9 cellular contexts compared by ENCODE assay signal in the genomic region with DNA sequence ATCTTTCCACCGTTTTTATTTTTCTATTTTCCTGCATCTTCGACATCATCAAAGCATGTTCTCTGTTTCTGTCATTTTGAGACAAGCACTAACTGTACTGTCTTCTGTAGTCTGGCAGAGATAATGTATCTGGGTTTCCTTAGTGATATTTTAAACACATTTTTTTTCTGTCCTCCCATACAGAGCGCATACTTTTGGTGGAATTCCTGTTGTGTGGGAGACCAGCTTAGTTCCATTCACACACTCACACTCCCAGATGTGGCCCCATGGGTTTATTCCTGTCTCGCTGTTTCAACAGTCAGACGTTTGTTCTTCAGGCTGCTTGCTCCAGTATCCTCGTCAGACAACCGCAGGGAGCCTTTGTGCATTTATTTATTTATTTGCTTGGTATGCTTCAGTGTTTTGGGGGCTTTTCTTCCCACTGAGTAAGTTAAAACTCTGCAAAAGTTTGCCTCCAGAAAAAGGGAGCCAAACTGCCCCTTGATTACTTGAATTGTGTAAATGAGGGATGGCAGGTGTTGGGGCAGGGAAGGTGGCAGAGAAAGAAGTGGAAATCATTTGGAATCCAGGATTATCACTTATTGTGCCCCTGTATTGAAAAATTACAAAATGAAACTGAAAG.
DNase-seq lines count a peak whose midpoint lies in the region; ATAC-seq and TF ChIP-seq lines count a peak whose summit lies in the region.
"Had no signal": no experiment of that assay in that cellular context is flagged by ENCODE, and none has a peak within 500 bp of the region (broad histone marks: within the 10 kb centered on the region; RNA-seq: fewer than 3 reads in every experiment).

No MANE protein-coding gene starts in this region.

- H3K27ac ChIP-seq in spleen, result peak overlapping the region in 6 of 8 donors; percentile 37 to 71 (median 62)

- TF ChIP-seq POLR2A in spleen (IDR thresholded peaks at IDR 0.05), result no peak

- no peaks in the 10 kb centered on the region for H3K27me3 Mint-ChIP-seq in HFFc6 (ENCODE audit: insufficient read depth)
- no peaks in the 10 kb centered on the region for H3K27me3 Mint-ChIP-seq in central memory CD8-positive, alpha-beta T cell
- peaks cover 0 to 6% (median 1%) of the 10 kb centered on the region in 3 donors for H3K27me3 Mint-ChIP-seq in immature natural killer cell (ENCODE audit: low read depth in 3 of 3)
- no peaks in the 10 kb centered on the region for H3K27me3 Mint-ChIP-seq in T-helper 17 cell
- H3K27me3 Mint-ChIP-seq: activated naive CD8-positive, alpha-beta T cell treated with anti-CD3 and anti-CD28 coated beads, Interleukin-2, amount 10 ng/mL, durations not matched to agents 7 days and 5 days had no signal

- H3K9me3 ChIP-seq in spleen (peaks cover 0 to 6% (median 2%) of the 10 kb centered on the region in 8 donors), T-helper 17 cell (ENCODE audit: control insufficient read depth, low read length, poor library complexity, severe bottlenecking) (no peaks in the 10 kb centered on the region)

- no peak for ATAC-seq in central memory CD8-positive, alpha-beta T cell (replicated peaks; ENCODE audit: extremely low read depth, poor library complexity, severe bottlenecking)
- no peak for ATAC-seq in HG03565 (IDR thresholded peaks at IDR 0.05; ENCODE audit: unreplicated experiment)
- ATAC-seq in T-helper 17 cell, result no peak
- ATAC-seq in HG03175 (IDR thresholded peaks at IDR 0.05; ENCODE audit: unreplicated experiment), result no peak

- H3K4me3 ChIP-seq in spleen, result no peak overlapping the region

- H3K27ac Mint-ChIP-seq in HFFc6 (peak overlapping the region; percentile 89), immature natural killer cell (no peak overlapping the region), T-helper 17 cell (no peak overlapping the region)
- H3K27ac Mint-ChIP-seq in central memory CD8-positive, alpha-beta T cell (ENCODE audit: low read depth), result peak overlapping the region; percentile 42
- H3K27ac Mint-ChIP-seq: activated naive CD8-positive, alpha-beta T cell treated with anti-CD3 and anti-CD28 coated beads, Interleukin-2, amount 10 ng/mL, durations not matched to agents 7 days and 5 days had no signal

- H3K36me3 Mint-ChIP-seq in HFFc6 (ENCODE audit: low read depth) (peaks cover 12% of the 10 kb centered on the region; the same call in 1 of the 2 replicates), immature natural killer cell (peaks cover 0 to 4% (median 0%) of the 10 kb centered on the region in 3 donors), T-helper 17 cell (ENCODE audit: low read depth) (no peaks in the 10 kb centered on the region)
- H3K36me3 Mint-ChIP-seq in central memory CD8-positive, alpha-beta T cell (ENCODE audit: insufficient read depth), result peaks cover 2% of the 10 kb centered on the region

- H3K4me3 Mint-ChIP-seq in HFFc6 (peak overlapping the region; percentile 75), immature natural killer cell (no peak overlapping the region), T-helper 17 cell (no peak overlapping the region)
- no peak overlapping the region for H3K4me3 Mint-ChIP-seq in central memory CD8-positive, alpha-beta T cell
- H3K4me3 Mint-ChIP-seq: activated naive CD8-positive, alpha-beta T cell treated with anti-CD3 and anti-CD28 coated beads, Interleukin-2, amount 10 ng/mL, durations not matched to agents 7 days and 5 days had no signal

- intact Hi-C loops in spleen (cut with DNase I; ENCODE audit: low total_unique reads), result no loop called here

- no peaks in the 10 kb centered on the region for H3K36me3 ChIP-seq in spleen

- DNase-seq in HFFc6, result peak; percentile 97
- DNase-seq in central memory CD8-positive, alpha-beta T cell (ENCODE audit: low spot score in 2 of 2), result no peak
- DNase-seq in kidney tubule cell (ENCODE audit: low spot score), result peak; percentile 71
- DNase-seq in spleen, result no peak
- DNase-seq in immature natural killer cell, result no peak
- DNase-seq in T-helper 17 cell, result no peak
- DNase-seq: activated naive CD8-positive, alpha-beta T cell treated with anti-CD3 and anti-CD28 coated beads, Interleukin-2, amount 10 ng/mL, durations not matched to agents 7 days and 5 days had no signal

- H3K27me3 ChIP-seq in spleen (replicated peaks in 1 of 7), result no peaks in the 10 kb centered on the region

- TF ChIP-seq CTCF in HFFc6 (IDR thresholded peaks at IDR 0.05) (no peak), spleen (IDR thresholded peaks at IDR 0.05 in 8 of 11, conservative IDR thresholded peaks at IDR 0.05 in 3 of 11) (no peak)

- H3K4me1 Mint-ChIP-seq in HFFc6 (ENCODE audit: low read depth), result peaks cover 83% of the 10 kb centered on the region
- H3K4me1 Mint-ChIP-seq in central memory CD8-positive, alpha-beta T cell, result peaks cover 18% of the 10 kb centered on the region
- H3K4me1 Mint-ChIP-seq in immature natural killer cell, result peaks cover 3 to 5% of the 10 kb centered on the region in 2 donors
- peaks cover 8% of the 10 kb centered on the region for H3K4me1 Mint-ChIP-seq in T-helper 17 cell

- H3K9me3 Mint-ChIP-seq in HFFc6 (peaks cover 5% of the 10 kb centered on the region), immature natural killer cell (peaks cover 0 to 2% (median 0%) of the 10 kb centered on the region in 6 donors)
- H3K9me3 Mint-ChIP-seq in central memory CD8-positive, alpha-beta T cell, result no peaks in the 10 kb centered on the region

- peaks cover 0 to 20% (median 3%) of the 10 kb centered on the region in 6 donors for H3K4me1 ChIP-seq in spleen

- 62 to 83% (median 72%) methylated on average over 7 of the region's 7 CpGs for WGBS in spleen, 5 donors

Comparison
In these comparisons a context has a peak if more than half of its experiments do, and no peak if none do; other contexts are left out.
1. DNase-seq: peak in HFFc6 (single experiment) and kidney tubule cell (single experiment); none in central memory CD8-positive, alpha-beta T cell (0 of 2), spleen (single experiment), immature natural killer cell (0 of 3) and T-helper 17 cell (0 of 3).
2. H3K27ac Mint-ChIP-seq: peak in HFFc6 (single experiment) and central memory CD8-positive, alpha-beta T cell (single experiment); none in immature natural killer cell (0 of 6) and T-helper 17 cell (single experiment).